In genomic region chr4:83335691-83336090, GRCh38 we compare ENCODE assay signal across 10 cellular contexts. TPM values are rescaled to one million over a fixed set of nuclear protein-coding genes. Genes with fewer than 3 reads are reported as not detected.
DNase-seq lines count a peak whose midpoint lies in the region; ATAC-seq and TF ChIP-seq lines count a peak whose summit lies in the region.
"Had no signal": no experiment of that assay in that cellular context is flagged by ENCODE, and none has a peak within 500 bp of the region (broad histone marks: within the 10 kb centered on the region; RNA-seq: fewer than 3 reads in every experiment).

No MANE protein-coding gene starts in this region.

- no peak overlapping the region for H2AFZ ChIP-seq in OCI-LY1 (ENCODE audit: low read length)

- H3K36me3 ChIP-seq in OCI-LY1 (ENCODE audit: insufficient read depth, low read length): no peaks in the 10 kb centered on the region

- no peak overlapping the region for H3K27ac Mint-ChIP-seq in activated naive CD4-positive, alpha-beta T cell treated with anti-CD3 and anti-CD28 coated beads for 36 hours
- H3K27ac Mint-ChIP-seq in endothelial cell (ENCODE audit: unreplicated experiment): peak overlapping the region; percentile 61
- H3K27ac Mint-ChIP-seq in stimulated activated memory B cell treated with anti-CD40 and anti-IgM and Interleukin-4, amounts not matched to agents 10 μg/mL and 1 μg/mL and 100 μg/mL, for 72 hours: no peak overlapping the region

- H3K4me3 ChIP-seq in OCI-LY1 (ENCODE audit: low read depth, low read length, poor library complexity, severe bottlenecking): no peak overlapping the region

- H3K79me2 ChIP-seq in OCI-LY1 (ENCODE audit: insufficient read depth, low read length): no peaks in the 10 kb centered on the region

- no peaks in the 10 kb centered on the region; the same call in 1 of the 2 replicates for H3K27me3 ChIP-seq in OCI-LY1 (ENCODE audit: insufficient read depth, low read length)

- peak overlapping the region; percentile 84 for H3K4me3 Mint-ChIP-seq in activated naive CD4-positive, alpha-beta T cell treated with anti-CD3 and anti-CD28 coated beads for 36 hours
- peak overlapping the region; percentile 85 for H3K4me3 Mint-ChIP-seq in endothelial cell (ENCODE audit: unreplicated experiment)
- peak overlapping the region; percentile 90 for H3K4me3 Mint-ChIP-seq in stimulated activated memory B cell treated with anti-CD40 and anti-IgM and Interleukin-4, amounts not matched to agents 10 μg/mL and 1 μg/mL and 100 μg/mL, for 72 hours

- peaks cover 6% of the 10 kb centered on the region for H3K9me3 Mint-ChIP-seq in activated naive CD4-positive, alpha-beta T cell treated with anti-CD3 and anti-CD28 coated beads for 36 hours
- no peaks in the 10 kb centered on the region for H3K9me3 Mint-ChIP-seq in endothelial cell (ENCODE audit: unreplicated experiment)
- H3K9me3 Mint-ChIP-seq in stimulated activated memory B cell treated with anti-CD40 and anti-IgM and Interleukin-4, amounts not matched to agents 10 μg/mL and 1 μg/mL and 100 μg/mL, for 72 hours: no peaks in the 10 kb centered on the region

- H4K20me1 ChIP-seq in OCI-LY1 (ENCODE audit: insufficient read depth, low read length): no peaks in the 10 kb centered on the region

- no peak overlapping the region for H3K27ac ChIP-seq in OCI-LY1 (ENCODE audit: low read depth, low read length, poor library complexity, severe bottlenecking)

- peaks cover 2% of the 10 kb centered on the region for H3K27me3 Mint-ChIP-seq in activated naive CD4-positive, alpha-beta T cell treated with anti-CD3 and anti-CD28 coated beads for 36 hours (ENCODE audit: low read depth)
- H3K27me3 Mint-ChIP-seq in endothelial cell (ENCODE audit: unreplicated experiment): peaks cover 3% of the 10 kb centered on the region
- peaks cover 33% of the 10 kb centered on the region for H3K27me3 Mint-ChIP-seq in stimulated activated memory B cell treated with anti-CD40 and anti-IgM and Interleukin-4, amounts not matched to agents 10 μg/mL and 1 μg/mL and 100 μg/mL, for 72 hours

- H3K9me3 ChIP-seq in OCI-LY1 (ENCODE audit: low read length): no peaks in the 10 kb centered on the region; the same call in 1 of the 2 replicates

- no peaks in the 10 kb centered on the region for H3K36me3 Mint-ChIP-seq in activated naive CD4-positive, alpha-beta T cell treated with anti-CD3 and anti-CD28 coated beads for 36 hours (ENCODE audit: low read depth)
- H3K36me3 Mint-ChIP-seq in endothelial cell (ENCODE audit: low read depth, unreplicated experiment): no peaks in the 10 kb centered on the region
- no peaks in the 10 kb centered on the region for H3K36me3 Mint-ChIP-seq in stimulated activated memory B cell treated with anti-CD40 and anti-IgM and Interleukin-4, amounts not matched to agents 10 μg/mL and 1 μg/mL and 100 μg/mL, for 72 hours

- H3K4me2 ChIP-seq in OCI-LY1 (ENCODE audit: low read length): peak overlapping the region; percentile 65; the same call in 1 of the 2 replicates

- CTCF ChIA-PET in activated naive CD4-positive, alpha-beta T cell treated with anti-CD3 and anti-CD28 coated beads for 36 hours (lab: Charles Lee): interaction anchor here (0.6 to 1.5 kb wide), 5 partner anchors 73 to 880 kb away, joined by 3 to 5 read pairs (median 4); no protein-coding TSS in a partner anchor

- H3F3A ChIP-seq in OCI-LY1 (ENCODE audit: insufficient read depth, low read length): no peaks in the 10 kb centered on the region

- TF ChIP-seq CTCF in OCI-LY1 (IDR thresholded peaks at IDR 0.05; ENCODE audit: low read length): no peak
- TF ChIP-seq CTCF in endothelial cell (IDR thresholded peaks at IDR 0.05; ENCODE audit: unreplicated experiment): no peak

- H3K9me2 ChIP-seq in OCI-LY1 (ENCODE audit: low read depth, low read length): no peaks in the 10 kb centered on the region

- H3K4me1 ChIP-seq in OCI-LY1 (ENCODE audit: insufficient read depth, low read length, severe bottlenecking): peaks cover 15% of the 10 kb centered on the region

- no peak overlapping the region for H3K9ac ChIP-seq in OCI-LY1 (ENCODE audit: low read length)

- H3K4me1 Mint-ChIP-seq in activated naive CD4-positive, alpha-beta T cell treated with anti-CD3 and anti-CD28 coated beads for 36 hours (ENCODE audit: low read depth): peaks cover 18% of the 10 kb centered on the region
- H3K4me1 Mint-ChIP-seq in endothelial cell (ENCODE audit: unreplicated experiment): peaks cover 14% of the 10 kb centered on the region
- peaks cover 26% of the 10 kb centered on the region for H3K4me1 Mint-ChIP-seq in stimulated activated memory B cell treated with anti-CD40 and anti-IgM and Interleukin-4, amounts not matched to agents 10 μg/mL and 1 μg/mL and 100 μg/mL, for 72 hours

- DNase-seq in activated naive CD4-positive, alpha-beta T cell treated with anti-CD3 and anti-CD28 coated beads for 36 hours: no peak
- DNase-seq in activated naive CD4-positive, alpha-beta T cell (lab: John Stamatoyannopoulos, UW): no peak
- no peak for DNase-seq in endothelial cell (ENCODE audit: low spot score)
- DNase-seq in AG08396 (ENCODE audit: low spot score): no peak
- DNase-seq in posterior vena cava (ENCODE audit: low spot score): no peak
- DNase-seq: DMS79, NCI-H2081 treated with DMSO at 0.1 percent for 48 hours had no signal

- intact Hi-C loops in activated naive CD4-positive, alpha-beta T cell treated with anti-CD3 and anti-CD28 coated beads for 36 hours (cut with micrococcal nuclease): loop anchor here (2.0 kb wide), 2 partner anchors 53 to 117 kb away; no protein-coding TSS in a partner anchor
- intact Hi-C loops in posterior vena cava (cut with DNase I): no loop called here

- ATAC-seq in stimulated activated memory B cell treated with anti-CD40 and anti-IgM and Interleukin-4, amounts not matched to agents 10 μg/mL and 1 μg/mL and 100 μg/mL, for 72 hours: no peak
- no peak for ATAC-seq in HG02973 (IDR thresholded peaks at IDR 0.05; ENCODE audit: unreplicated experiment)

RNA-seq across cellular contexts. Expression of gene HPSE, which starts 1.0 kb away (rescaled TPM):
- 10 to 100 TPM; 13.5 to 16.1 TPM for total RNA-seq in activated naive CD4-positive, alpha-beta T cell treated with anti-CD3 and anti-CD28 coated beads for 36 hours
- total RNA-seq in endothelial cell (ENCODE audit: unreplicated experiment) (41.0 TPM), posterior vena cava (1 to 10 TPM; 2.8 to 4.4 TPM)

RNA-seq across cellular contexts. Expression of gene COQ2, which starts 51.1 kb away (rescaled TPM):
- 10 to 100 TPM; 18.7 to 19.5 TPM for total RNA-seq in activated naive CD4-positive, alpha-beta T cell treated with anti-CD3 and anti-CD28 coated beads for 36 hours
- total RNA-seq in endothelial cell (ENCODE audit: unreplicated experiment) (14.1 TPM), posterior vena cava (1 to 10 TPM; 7.3 to 7.9 TPM)
